Comparison of ENCODE assay signal across 20 cellular contexts in genomic region chr2:168401771-168402170, GRCh38. TPM values are rescaled to one million over a fixed set of nuclear protein-coding genes. Genes with fewer than 3 reads are reported as not detected.
DNase-seq lines count a peak whose midpoint lies in the region; ATAC-seq and TF ChIP-seq lines count a peak whose summit lies in the region.
"Had no signal": no experiment of that assay in that cellular context is flagged by ENCODE, and none has a peak within 500 bp of the region (broad histone marks: within the 10 kb centered on the region; RNA-seq: fewer than 3 reads in every experiment).

No MANE protein-coding gene starts in this region.

- intact Hi-C loops in mucosa of descending colon (cut with DNase I, micrococcal nuclease) (no loop called here), CD14-positive monocyte (cut with micrococcal nuclease) (no loop called here)

- H3K4me3 ChIP-seq in HEK293 (ENCODE audit: low read depth, low read length), result no peak overlapping the region
- H3K4me3 ChIP-seq in mucosa of descending colon, result no peak overlapping the region
- H3K4me3 ChIP-seq: A549, GM23338 had no signal

- H3K4me1 ChIP-seq in HEK293 (ENCODE audit: control insufficient read depth, insufficient read depth, low read length) (no peaks in the 10 kb centered on the region), mucosa of descending colon (ENCODE audit: low read depth) (no peaks in the 10 kb centered on the region)
- H3K4me1 ChIP-seq: A549 had no signal

- no peaks in the 10 kb centered on the region for H3K4me1 Mint-ChIP-seq in CD14-positive monocyte
- H3K4me1 Mint-ChIP-seq: GM23338 had no signal

- no peaks in the 10 kb centered on the region for H3K36me3 Mint-ChIP-seq in CD14-positive monocyte
- H3K36me3 Mint-ChIP-seq: CD4-positive, alpha-beta memory T cell had no signal

- peaks cover 0 to 7% (median 1%) of the 10 kb centered on the region in 7 donors for H3K9me3 Mint-ChIP-seq in CD14-positive monocyte
- H3K9me3 Mint-ChIP-seq: GM23338, HFFc6 had no signal

- H3K36me3 ChIP-seq in HEK293 (ENCODE audit: control insufficient read depth in 2 of 2, insufficient read depth in 1 of 2, low read length in 2 of 2) (no peaks in the 10 kb centered on the region), mucosa of descending colon (ENCODE audit: low read depth) (no peaks in the 10 kb centered on the region)

- H3K27ac ChIP-seq in HEK293 (ENCODE audit: extremely low read depth, low read depth, low read length) (no peak overlapping the region), VCaP (peak overlapping the region; percentile 32)
- H3K27ac ChIP-seq: 22Rv1, A549, C4-2B had no signal

- no peak overlapping the region for H3K27ac Mint-ChIP-seq in CD14-positive monocyte
- H3K27ac Mint-ChIP-seq: CD4-positive, alpha-beta memory T cell; GM23338; HFFc6 had no signal

- H3K4me3 Mint-ChIP-seq in CD14-positive monocyte, result no peak overlapping the region
- H3K4me3 Mint-ChIP-seq: CD4-positive, alpha-beta memory T cell; GM23338; HFFc6 had no signal

- TF ChIP-seq CTCF in HEK293 (tag by site-specific recombination; IDR thresholded peaks at IDR 0.05) (peak; percentile 38), VCaP (conservative IDR thresholded peaks at IDR 0.05) (no peak), mucosa of descending colon (IDR thresholded peaks at IDR 0.05) (no peak), CD14-positive monocyte (IDR thresholded peaks at IDR 0.05) (no peak)

- POLR2A ChIA-PET in HEK293 (lab: Yijun Ruan, JAX), result no interaction called here

- ATAC-seq in mucosa of descending colon (peak; percentile 74), HG02798 (IDR thresholded peaks at IDR 0.05; ENCODE audit: poor library complexity, unreplicated experiment) (no peak)
- ATAC-seq: A549, GM23338, HepG2 had no signal

- CTCF ChIA-PET in HEK293 (lab: Yijun Ruan, JAX), result no interaction called here

- DNase-seq in NCI-H146 (lab: John Stamatoyannopoulos, UW) (peak; percentile 7), NCI-H146 treated with DMSO at 0.1 percent for 48 hours (lab: John Stamatoyannopoulos, UW; ENCODE audit: unreplicated experiment) (no peak), mucosa of descending colon (no peak), CD14-positive monocyte (ENCODE audit: low spot score) (no peak)
- DNase-seq in stimulated activated CD4-positive, alpha-beta T cell treated with anti-CD3 and anti-CD28 coated beads, Interleukin-4, amount 100 ng/mL, for 24 hours, result no peak
- DNase-seq: AML-193; CD4-positive, alpha-beta memory T cell; DMS153; DMS79; GDM1; HCEC 1CT; HFFc6 had no signal

- H3K9me3 ChIP-seq in HEK293 (ENCODE audit: control insufficient read depth, insufficient read depth, low read depth, low read length) (no peaks in the 10 kb centered on the region), mucosa of descending colon (no peaks in the 10 kb centered on the region)
- H3K9me3 ChIP-seq: A549 had no signal

- peaks cover 0 to 1% (median 0%) of the 10 kb centered on the region in 3 donors for H3K27me3 Mint-ChIP-seq in CD14-positive monocyte (ENCODE audit: low read depth in 3 of 3)

TF ChIP-seq in HEK293, 187 proteins besides CTCF, POLR2A, EP300 and RAD21:
- TF ChIP-seq KLF9 (tag by site-specific recombination; IDR thresholded peaks at IDR 0.05; ENCODE audit: low read depth) (no peak), FEZF1 (tag by site-specific recombination; IDR thresholded peaks at IDR 0.05) (no peak), ELK4 (IDR thresholded peaks at IDR 0.05; ENCODE audit: borderline replicate concordance, low read depth, low read length) (no peak)
- TF ChIP-seq, protein P1, sequence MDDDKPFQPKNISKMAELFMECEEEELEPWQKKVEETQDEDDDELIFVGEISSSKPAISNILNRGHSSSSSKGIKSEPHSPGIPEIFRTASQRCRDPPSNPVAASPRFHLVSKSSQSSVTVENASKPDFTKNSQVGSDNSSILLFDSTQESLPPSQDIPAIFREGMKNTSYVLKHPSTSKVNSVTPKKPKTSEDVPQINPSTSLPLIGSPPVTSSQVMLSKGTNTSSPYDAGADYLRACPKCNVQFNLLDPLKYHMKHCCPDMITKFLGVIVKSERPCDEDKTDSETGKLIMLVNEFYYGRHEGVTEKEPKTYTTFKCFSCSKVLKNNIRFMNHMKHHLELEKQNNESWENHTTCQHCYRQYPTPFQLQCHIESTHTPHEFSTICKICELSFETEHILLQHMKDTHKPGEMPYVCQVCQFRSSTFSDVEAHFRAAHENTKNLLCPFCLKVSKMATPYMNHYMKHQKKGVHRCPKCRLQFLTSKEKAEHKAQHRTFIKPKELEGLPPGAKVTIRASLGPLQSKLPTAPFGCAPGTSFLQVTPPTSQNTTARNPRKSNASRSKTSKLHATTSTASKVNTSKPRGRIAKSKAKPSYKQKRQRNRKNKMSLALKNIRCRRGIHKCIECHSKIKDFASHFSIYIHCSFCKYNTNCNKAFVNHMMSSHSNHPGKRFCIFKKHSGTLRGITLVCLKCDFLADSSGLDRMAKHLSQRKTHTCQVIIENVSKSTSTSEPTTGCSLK (tag by site-specific recombination; IDR thresholded peaks at IDR 0.05), result no peak

RNA-seq across cellular contexts. Expression of gene CERS6, which starts 54.3 kb away (rescaled TPM):
- 10 to 100 TPM; 27.4 to 67.2 (median 65.0) TPM for total RNA-seq in mucosa of descending colon
- 10 to 100 TPM; 15.6 to 17.7 TPM for polyA plus RNA-seq in CD14-positive monocyte
